ENCODE assay signal across 10 cellular contexts in genomic region chr12:19894049-19894448, GRCh38.
DNase-seq lines count a peak whose midpoint lies in the region; ATAC-seq and TF ChIP-seq lines count a peak whose summit lies in the region.
"Had no signal": no experiment of that assay in that cellular context is flagged by ENCODE, and none has a peak within 500 bp of the region (broad histone marks: within the 10 kb centered on the region; RNA-seq: fewer than 3 reads in every experiment).

No MANE protein-coding gene starts in this region.

- peak overlapping the region; percentile 73 for H3K27ac Mint-ChIP-seq in activated naive CD4-positive, alpha-beta T cell treated with anti-CD3 and anti-CD28 coated beads, Interleukin-2, amount 50 U/mL, for 24 hours
- H3K27ac Mint-ChIP-seq in dendritic cell treated with granulocyte-macrophage colony-stimulating factor and Interleukin-4, amounts not matched to agents 40 ng/mL and 50 ng/mL, for 4 days, result peak overlapping the region; percentile 55

- H3K4me1 ChIP-seq in tibial artery, result peaks cover 0 to 81% (median 3%) of the 10 kb centered on the region in 4 donors

- no peak for DNase-seq in activated naive CD4-positive, alpha-beta T cell treated with Interleukin-2 at 50 U/mL for 16 hours
- DNase-seq in RKO (ENCODE audit: low spot score) (peak; percentile 11), tibial artery (no peak), DMS79 treated with DMSO at 0.1 percent for 48 hours (lab: John Stamatoyannopoulos, UW) (no peak)
- DNase-seq: stimulated activated CD4-positive, alpha-beta T cell treated with anti-CD3 and anti-CD28 coated beads, Interleukin-2, amount 100 ng/mL, for 24 hours had no signal

- peaks cover 3% of the 10 kb centered on the region for H3K27me3 Mint-ChIP-seq in activated naive CD4-positive, alpha-beta T cell treated with anti-CD3 and anti-CD28 coated beads, Interleukin-2, amount 50 U/mL, for 24 hours
- no peaks in the 10 kb centered on the region for H3K27me3 Mint-ChIP-seq in dendritic cell treated with granulocyte-macrophage colony-stimulating factor and Interleukin-4, amounts not matched to agents 40 ng/mL and 50 ng/mL, for 4 days

- no peaks in the 10 kb centered on the region for H3K9me3 ChIP-seq in tibial artery

- H3K4me3 Mint-ChIP-seq in activated naive CD4-positive, alpha-beta T cell treated with anti-CD3 and anti-CD28 coated beads, Interleukin-2, amount 50 U/mL, for 24 hours, result no peak overlapping the region
- no peak overlapping the region for H3K4me3 Mint-ChIP-seq in dendritic cell treated with granulocyte-macrophage colony-stimulating factor and Interleukin-4, amounts not matched to agents 40 ng/mL and 50 ng/mL, for 4 days

- intact Hi-C loops in dendritic cell treated with granulocyte-macrophage colony-stimulating factor and Interleukin-4, amounts not matched to agents 40 ng/mL and 50 ng/mL, for 4 days (cut with micrococcal nuclease), result no loop called here
- intact Hi-C loops in tibial artery (cut with DNase I; ENCODE audit: low total_unique reads), result no loop called here

- no peak for ATAC-seq in GM21576 (IDR thresholded peaks at IDR 0.05; ENCODE audit: unreplicated experiment)
- ATAC-seq in GM18498 (IDR thresholded peaks at IDR 0.05; ENCODE audit: unreplicated experiment), result no peak

- no peak for TF ChIP-seq CTCF in tibial artery (IDR thresholded peaks at IDR 0.05)

- H3K36me3 ChIP-seq in tibial artery, result no peaks in the 10 kb centered on the region

- H3K4me1 Mint-ChIP-seq in activated naive CD4-positive, alpha-beta T cell treated with anti-CD3 and anti-CD28 coated beads, Interleukin-2, amount 50 U/mL, for 24 hours, result no peaks in the 10 kb centered on the region
- peaks cover 16% of the 10 kb centered on the region for H3K4me1 Mint-ChIP-seq in dendritic cell treated with granulocyte-macrophage colony-stimulating factor and Interleukin-4, amounts not matched to agents 40 ng/mL and 50 ng/mL, for 4 days (ENCODE audit: low read depth)

- H3K27me3 ChIP-seq in tibial artery, result no peaks in the 10 kb centered on the region

- peak overlapping the region; percentile 59 to 71 for H3K27ac ChIP-seq in tibial artery
- H3K27ac ChIP-seq: SK-N-MC had no signal

- H3K9me3 Mint-ChIP-seq in activated naive CD4-positive, alpha-beta T cell treated with anti-CD3 and anti-CD28 coated beads, Interleukin-2, amount 50 U/mL, for 24 hours, result no peaks in the 10 kb centered on the region
- H3K9me3 Mint-ChIP-seq in dendritic cell treated with granulocyte-macrophage colony-stimulating factor and Interleukin-4, amounts not matched to agents 40 ng/mL and 50 ng/mL, for 4 days, result peaks cover 10% of the 10 kb centered on the region

- no peak overlapping the region for H3K4me3 ChIP-seq in tibial artery
- H3K4me3 ChIP-seq: SK-N-MC had no signal

- no peaks in the 10 kb centered on the region for H3K36me3 Mint-ChIP-seq in activated naive CD4-positive, alpha-beta T cell treated with anti-CD3 and anti-CD28 coated beads, Interleukin-2, amount 50 U/mL, for 24 hours
- H3K36me3 Mint-ChIP-seq in dendritic cell treated with granulocyte-macrophage colony-stimulating factor and Interleukin-4, amounts not matched to agents 40 ng/mL and 50 ng/mL, for 4 days (ENCODE audit: low read depth), result no peaks in the 10 kb centered on the region
